ENCODE assay signal across 9 cellular contexts in genomic region chr1:153776352-153776751, GRCh38. TPM values are rescaled to one million over a fixed set of nuclear protein-coding genes. Genes with fewer than 3 reads are reported as not detected.
DNase-seq lines count a peak whose midpoint lies in the region; ATAC-seq lines count a peak whose summit lies in the region.
"Had no signal": no experiment of that assay in that cellular context is flagged by ENCODE, and none has a peak within 500 bp of the region (broad histone marks: within the 10 kb centered on the region; RNA-seq: fewer than 3 reads in every experiment).

No MANE protein-coding gene starts in this region.

- no peaks in the 10 kb centered on the region for H3K27me3 ChIP-seq in ACC112 (ENCODE audit: insufficient read depth, low read length)
- H3K27me3 ChIP-seq in mucosa of stomach (ENCODE audit: control insufficient read depth, insufficient read depth, low read length) = no peaks in the 10 kb centered on the region

- H3K36me3 ChIP-seq in ACC112 (ENCODE audit: insufficient read depth, low read length) (0 out of 2 replicates have a peak, but pooled peaks cover 5% of the 10 kb centered on the region), mucosa of stomach (ENCODE audit: control insufficient read depth, insufficient read depth, low read length) (no peaks in the 10 kb centered on the region)

- no peak for DNase-seq in NCI-H510A treated with DMSO at 0.1 percent for 48 hours (lab: John Stamatoyannopoulos, UW)
- DNase-seq in NK-92 treated with Interleukin-12 subunit alpha and Interleukin-12 subunit beta, amount 100 ng/mL, for 24 hours (lab: John Stamatoyannopoulos, UW) = no peak
- DNase-seq in effector CD8-positive, alpha-beta T cell (lab: John Stamatoyannopoulos, UW) = no peak

- H3K27me3 Mint-ChIP-seq in IgD-negative memory B cell = no peaks in the 10 kb centered on the region

- no peak for ATAC-seq in GM18873 (IDR thresholded peaks at IDR 0.05; ENCODE audit: low FRiP score, unreplicated experiment)

- no peak overlapping the region for H2AFZ ChIP-seq in ACC112 (ENCODE audit: low read length, unreplicated experiment)

- H3K4me1 Mint-ChIP-seq in IgD-negative memory B cell = peaks cover 0 to 16% (median 10%) of the 10 kb centered on the region in 3 donors

- peak overlapping the region in 2 of 3 donors; percentile 4 to 10 for H3K27ac Mint-ChIP-seq in IgD-negative memory B cell

- peak overlapping the region; percentile 56 for H3K9ac ChIP-seq in mucosa of stomach (ENCODE audit: low read length)

- H3K4me3 ChIP-seq in ACC112 (ENCODE audit: low read depth, low read length) = peak overlapping the region; percentile 83
- peak overlapping the region; percentile 49 for H3K4me3 ChIP-seq in mucosa of stomach (ENCODE audit: low read length)

- no peak overlapping the region for H3K27ac ChIP-seq in ACC112 (ENCODE audit: low read depth, low read length)
- peak overlapping the region; percentile 54 for H3K27ac ChIP-seq in cingulate gyrus (ENCODE audit: low read depth, low read length)
- H3K27ac ChIP-seq: epithelial cell of prostate had no signal

- H3K36me3 Mint-ChIP-seq in IgD-negative memory B cell = peaks cover 2% of the 10 kb centered on the region

- H3K4me3 Mint-ChIP-seq in IgD-negative memory B cell = peak overlapping the region; percentile 74 to 94 (median 89)

- H3K9me3 ChIP-seq in mucosa of stomach (ENCODE audit: control insufficient read depth, low read length) = no peaks in the 10 kb centered on the region

- no peaks in the 10 kb centered on the region for H3K9me3 Mint-ChIP-seq in IgD-negative memory B cell

- H3K4me1 ChIP-seq in ACC112 (ENCODE audit: control insufficient read depth, insufficient read depth, low read length, unreplicated experiment) (peaks cover 42% of the 10 kb centered on the region), mucosa of stomach (ENCODE audit: control insufficient read depth, insufficient read depth, low read length) (peaks cover 37% of the 10 kb centered on the region)

- no peaks in the 10 kb centered on the region for H3K79me2 ChIP-seq in ACC112 (ENCODE audit: control insufficient read depth, insufficient read depth, low read length, unreplicated experiment)

RNA-seq across cellular contexts. Expression of gene SLC27A3, which starts 1.1 kb away (rescaled TPM):
- polyA plus RNA-seq in IgD-negative memory B cell = 12.9 TPM

RNA-seq across cellular contexts. Expression of gene INTS3, which starts 48.5 kb away (rescaled TPM):
- polyA plus RNA-seq in IgD-negative memory B cell = 11.8 TPM
